Comparison of ENCODE assay signal across 8 cellular contexts in the genomic region with DNA sequence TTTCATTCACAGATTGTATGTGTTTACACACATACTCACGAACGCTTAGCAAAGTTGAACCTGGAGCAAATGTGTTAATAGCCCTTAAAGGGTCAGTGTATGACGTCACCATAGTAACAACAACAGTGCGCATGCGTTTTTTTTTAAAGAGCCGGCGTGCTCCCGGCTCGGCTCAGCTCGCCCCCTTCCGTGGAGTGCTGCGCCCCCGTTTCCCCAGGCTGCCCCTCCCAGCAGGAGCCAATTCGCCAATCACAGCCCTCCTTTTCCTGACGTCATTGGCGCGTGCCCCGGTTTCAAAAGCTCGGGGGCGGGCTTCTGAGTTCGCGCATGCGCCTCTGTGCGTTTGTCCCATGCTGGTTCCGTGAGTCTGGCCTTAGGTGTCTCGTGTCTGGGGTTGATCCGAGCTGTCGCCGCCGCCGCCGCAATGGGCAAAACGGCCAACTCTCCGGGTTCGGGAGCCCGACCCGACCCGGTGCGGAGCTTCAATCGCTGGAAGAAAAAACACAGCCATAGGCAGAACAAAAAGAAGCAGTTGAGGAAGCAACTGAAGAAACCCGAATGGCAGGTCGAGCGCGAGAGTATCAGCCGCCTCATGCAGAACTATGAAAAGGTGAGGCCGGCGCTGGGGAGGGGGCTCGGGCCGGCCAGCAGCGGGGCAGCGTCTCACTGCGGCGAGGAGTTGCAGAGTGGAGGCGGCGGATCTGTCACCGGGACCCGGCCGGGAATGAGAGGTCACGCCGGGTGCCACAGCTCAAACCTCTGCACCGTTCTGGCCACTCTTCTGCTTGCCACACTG. TPM values are rescaled to one million over a fixed set of nuclear protein-coding genes. Genes with fewer than 3 reads are reported as not detected.
DNase-seq lines count a peak whose midpoint lies in the region; ATAC-seq and TF ChIP-seq lines count a peak whose summit lies in the region.

TSS of gene DDX10 (plus strand) at position 340 of the 796 bp plus-strand sequence. CDS start at position 425, 85 bp downstream.

- H3K4me3 ChIP-seq in Panc1 (ENCODE audit: low read depth in 2 of 2, low read length in 2 of 2) (peak within 1 kb of the TSS; percentile 83 to 85), muscle layer of colon (ENCODE audit: low read depth in 1 of 2, low read length in 2 of 2) (peak within 1 kb of the TSS; percentile 84 to 87)

- CTCF ChIA-PET in Panc1 (lab: Charles Lee): interaction anchor here (0.6 to 2.0 kb wide), 2 partner anchors 12 to 199 kb away, joined by 3 to 4 read pairs; no protein-coding TSS in a partner anchor

- no peaks in the 10 kb centered on the region for H3K27me3 ChIP-seq in Panc1 (ENCODE audit: control insufficient read depth, insufficient read depth, low read length)
- no peaks in the 10 kb centered on the region for H3K27me3 ChIP-seq in muscle layer of colon (ENCODE audit: control insufficient read depth in 1 of 2, insufficient read depth in 2 of 2, low read length in 2 of 2)

- no peaks in the 10 kb centered on the region for H3K36me3 ChIP-seq in Panc1 (ENCODE audit: control insufficient read depth, insufficient read depth, low read length)
- H3K36me3 ChIP-seq in muscle layer of colon (ENCODE audit: insufficient read depth, low read length): peaks cover 11% of the 10 kb centered on the region

- DNase-seq in DMS53 treated with DMSO at 0.1 percent for 48 hours (lab: John Stamatoyannopoulos, UW; ENCODE audit: unreplicated experiment): peak; percentile 95
- peak; percentile 100 for DNase-seq in KG1 (lab: John Stamatoyannopoulos, UW)
- peak; percentile 90 for DNase-seq in Panc1 (ENCODE audit: low read depth, low spot score)
- peak; percentile 98 for DNase-seq in activated T-cell treated with anti-CD3 and anti-CD28 coated beads, Interleukin-2, amount 50 U/mL, for 4 hours
- DNase-seq in stimulated activated CD8-positive, alpha-beta memory T cell treated with anti-CD3 and anti-CD28 coated beads, Interleukin-7, amount 100 ng/mL, for 24 hours (ENCODE audit: low read depth): peak; percentile 97

- no peaks in the 10 kb centered on the region for H3K9me3 Mint-ChIP-seq in activated T-cell treated with anti-CD3 and anti-CD28 coated beads, Interleukin-2, amount 50 U/mL, for 4 hours

- peak within 1 kb of the TSS; percentile 58 for H3K9ac ChIP-seq in muscle layer of colon (ENCODE audit: low read length)

- peaks cover 20% of the 10 kb centered on the region for H3K4me1 ChIP-seq in Panc1 (ENCODE audit: control insufficient read depth, insufficient read depth, low read length)
- H3K4me1 ChIP-seq in muscle layer of colon (ENCODE audit: insufficient read depth, low read length): peaks cover 18% of the 10 kb centered on the region

- H3K9me3 ChIP-seq in Panc1 (ENCODE audit: control insufficient read depth, insufficient read depth, low read depth, low read length): no peaks in the 10 kb centered on the region
- no peaks in the 10 kb centered on the region for H3K9me3 ChIP-seq in muscle layer of colon (ENCODE audit: low read length)

- in situ Hi-C loops in Panc1 (cut with HindIII; ENCODE audit: low pct_unique_long_range_greater_than_20kb, low sequenced_read_pairs): no loop called here

- peak; percentile 28; the same call in 1 of the 2 replicates for TF ChIP-seq CTCF in Panc1 (IDR thresholded peaks at IDR 0.05)

- TSS peak; percentile 85 for BruUV-seq in Panc1 (replicated peaks; lab: Mats Ljungman, UMichigan)

- H3K4me1 Mint-ChIP-seq in activated T-cell treated with anti-CD3 and anti-CD28 coated beads, Interleukin-2, amount 50 U/mL, for 4 hours (ENCODE audit: low read depth): peaks cover 39% of the 10 kb centered on the region

- peaks cover 20% of the 10 kb centered on the region for H3K36me3 Mint-ChIP-seq in activated T-cell treated with anti-CD3 and anti-CD28 coated beads, Interleukin-2, amount 50 U/mL, for 4 hours (ENCODE audit: insufficient read depth)

- peak within 1 kb of the TSS; percentile 100 for H3K4me3 Mint-ChIP-seq in activated T-cell treated with anti-CD3 and anti-CD28 coated beads, Interleukin-2, amount 50 U/mL, for 4 hours

- POLR2A ChIA-PET in Panc1 (lab: Charles Lee): interaction anchor here (0.6 kb wide), 1 partner anchor 238 kb away, joined by 3 read pairs; no protein-coding TSS in a partner anchor

- ATAC-seq in GM21723 (IDR thresholded peaks at IDR 0.05; ENCODE audit: unreplicated experiment) (peak; percentile 84), Panc1 (peak; percentile 99), esophagus mucosa (peak; percentile 99)
- peak; percentile 98 to 99 for ATAC-seq in activated T-cell treated with anti-CD3 and anti-CD28 coated beads, Interleukin-2, amount 50 U/mL, for 4 hours

- intact Hi-C loops in Panc1 (cut with micrococcal nuclease; ENCODE audit: unreplicated experiment): no loop called here

- H3K27ac ChIP-seq in Panc1 (ENCODE audit: low read length) (peak within 1 kb of the TSS; percentile 82), muscle layer of colon (ENCODE audit: low read depth, low read length) (peak within 1 kb of the TSS; percentile 70)

- H3K27me3 Mint-ChIP-seq in activated T-cell treated with anti-CD3 and anti-CD28 coated beads, Interleukin-2, amount 50 U/mL, for 4 hours (ENCODE audit: low read depth): no peaks in the 10 kb centered on the region

RNA-seq across cellular contexts. Expression of gene DDX10, which starts in this region (rescaled TPM):
- total RNA-seq in Panc1 (2021; ENCODE audit: unreplicated experiment): 48.8 TPM
- polyA plus RNA-seq in Panc1 (2012; ENCODE audit: insufficient read length): 16.1 TPM
- 10 to 100 TPM; 85.7 to 94.2 (median 91.8) TPM for total RNA-seq in activated T-cell treated with anti-CD3 and anti-CD28 coated beads, Interleukin-2, amount 50 U/mL, for 4 hours
- 16.1 TPM for total RNA-seq in esophagus mucosa

Comparison
In these comparisons a context has a peak if more than half of its experiments do, and no peak if none do; other contexts are left out.
1. Peak in every context shown above with its lines: DNase-seq, ATAC-seq, H3K4me3 ChIP-seq and H3K27ac ChIP-seq.